Comparison of ENCODE assay signal across 9 cellular contexts in the genomic region with DNA sequence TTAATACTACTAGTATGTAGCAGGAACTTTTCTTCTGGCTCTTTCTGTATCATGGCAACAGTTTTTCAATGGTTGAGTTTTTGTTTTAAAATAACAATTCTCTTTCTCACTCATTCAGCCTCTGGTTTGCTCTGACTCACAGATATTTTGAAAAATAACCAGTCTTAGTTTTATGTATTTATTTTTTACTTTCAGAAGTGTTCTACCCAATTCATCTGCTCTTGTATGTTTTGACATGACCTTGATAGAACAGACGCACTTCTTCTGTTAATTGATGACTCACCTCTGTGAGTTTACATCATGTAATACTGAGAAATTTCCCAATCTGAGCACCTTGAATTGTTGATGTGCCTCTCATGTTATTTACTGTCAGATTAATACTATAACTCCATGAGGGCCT.
DNase-seq lines count a peak whose midpoint lies in the region; ATAC-seq, FAIRE-seq and TF ChIP-seq lines count a peak whose summit lies in the region.
"Had no signal": no experiment of that assay in that cellular context is flagged by ENCODE, and none has a peak within 500 bp of the region (broad histone marks: within the 10 kb centered on the region; RNA-seq: fewer than 3 reads in every experiment).

No MANE protein-coding gene starts in this region.

- POLR2A ChIA-PET in activated CD4-positive, alpha-beta T cell treated with anti-CD3 and anti-CD28 coated beads for 36 hours (lab: Charles Lee), result no interaction called here
- POLR2A ChIA-PET in K562 (lab: Yijun Ruan, JAX) (interaction anchor here (0.6 to 1.0 kb wide), 2 partner anchors 10 to 241 kb away, joined by 3 read pairs; no protein-coding TSS in a partner anchor), T-cell (lab: Charles Lee) (no interaction called here)

- in situ Hi-C loops in K562 (cut with MboI) (no loop called here), GM13977 (cut with MboI; ENCODE audit: low pct_unique_long_range_greater_than_20kb, low sequenced_read_pairs, unreplicated experiment) (no loop called here)

- CTCF ChIA-PET in activated CD4-positive, alpha-beta T cell treated with anti-CD3 and anti-CD28 coated beads for 36 hours (lab: Charles Lee), result no interaction called here
- CTCF ChIA-PET in K562 (lab: Yijun Ruan, JAX; ENCODE audit: low intra/inter-chr PET ratio), result no interaction called here
- CTCF ChIA-PET in T-cell (lab: Charles Lee), result no interaction called here

- 4% methylated on average over 1 of the region's 1 CpG for WGBS in K562 (ENCODE audit: insufficient coverage, low coverage, missing lambda C conversion rate)

- TF ChIP-seq CTCF in K562 (IDR thresholded peaks at IDR 0.05 in 2 of 3, conservative IDR thresholded peaks at IDR 0.05 in 1 of 3; ENCODE audit: insufficient read depth in 2 of 3, low read depth in 1 of 3, low read length in 3 of 3) (no peak), glutamatergic neuron (IDR thresholded peaks at IDR 0.05; ENCODE audit: partially characterized antibody, unreplicated experiment) (no peak), GM13977 (IDR thresholded peaks at IDR 0.05; ENCODE audit: extremely low read depth, insufficient read depth, missing control alignments) (no peak)

- no peak for FAIRE-seq in K562 (lab: Jason Lieb, UNC)

- peaks cover 0 to 4% of the 10 kb centered on the region in 2 experiments; a peak in 2 of 5 replicates for H3K4me1 ChIP-seq in K562 (replicated peaks in 1 of 2; ENCODE audit: control insufficient read depth in 2 of 2, insufficient read depth in 2 of 2, low read length in 2 of 2)

- peaks cover 16 to 34% of the 10 kb centered on the region in 2 experiments; a peak in 4 of 5 replicates for H3K27me3 ChIP-seq in K562 (ENCODE audit: control insufficient read depth in 2 of 2, insufficient read depth in 2 of 2, low read length in 2 of 2)

- H3K79me2 ChIP-seq in K562 (ENCODE audit: control insufficient read depth, insufficient read depth, low read length), result no peaks in the 10 kb centered on the region

- H3K27ac ChIP-seq in K562 (ENCODE audit: extremely low read depth, low read depth, low read length) (no peak overlapping the region), temporal lobe (ENCODE audit: low read depth, low read length) (peak overlapping the region; percentile 69)

- peak overlapping the region; percentile 11 for H3K27ac Mint-ChIP-seq in activated CD4-positive, alpha-beta T cell treated with anti-CD3 and anti-CD28 coated beads for 36 hours
- peak overlapping the region; percentile 48 for H3K27ac Mint-ChIP-seq in glutamatergic neuron (ENCODE audit: unreplicated experiment)
- no peak overlapping the region for H3K27ac Mint-ChIP-seq in T-cell

- no peak overlapping the region for H3K4me2 ChIP-seq in K562 (ENCODE audit: insufficient read depth, low read length)

- no peaks in the 10 kb centered on the region for H3K9me1 ChIP-seq in K562 (ENCODE audit: control insufficient read depth, insufficient read depth, low read length)

- H3K36me3 ChIP-seq in K562 (ENCODE audit: control insufficient read depth, insufficient read depth, low read length), result no peaks in the 10 kb centered on the region

- no peaks in the 10 kb centered on the region for H3K36me3 Mint-ChIP-seq in activated CD4-positive, alpha-beta T cell treated with anti-CD3 and anti-CD28 coated beads for 36 hours (ENCODE audit: low read depth)
- no peaks in the 10 kb centered on the region for H3K36me3 Mint-ChIP-seq in glutamatergic neuron (ENCODE audit: unreplicated experiment)
- H3K36me3 Mint-ChIP-seq in T-cell, result no peaks in the 10 kb centered on the region

- ATAC-seq in activated CD4-positive, alpha-beta T cell treated with anti-CD3 and anti-CD28 coated beads for 36 hours, result peak; percentile 55
- ATAC-seq in K562, result no peak
- no peak for ATAC-seq in T-cell (replicated peaks in 1 of 4)

- no TSS peak for BruUV-seq in K562 (replicated peaks; lab: Mats Ljungman, UMichigan)

- TF ChIP-seq POLR2A in K562 (conservative IDR thresholded peaks at IDR 0.05), result no peak

- TF ChIP-seq EP300 in K562 (IDR thresholded peaks at IDR 0.05; ENCODE audit: low read length), result no peak

- no peaks in the 10 kb centered on the region for H3K9me3 ChIP-seq in K562 (replicated peaks; ENCODE audit: control insufficient read depth, insufficient read depth, low read depth, low read length)

- H3K4me3 Mint-ChIP-seq in activated CD4-positive, alpha-beta T cell treated with anti-CD3 and anti-CD28 coated beads for 36 hours, result no peak overlapping the region
- H3K4me3 Mint-ChIP-seq in glutamatergic neuron (ENCODE audit: unreplicated experiment), result no peak overlapping the region
- no peak overlapping the region for H3K4me3 Mint-ChIP-seq in T-cell

- intact Hi-C loops in activated CD4-positive, alpha-beta T cell treated with anti-CD3 and anti-CD28 coated beads for 36 hours (cut with DNase I, micrococcal nuclease), result no loop called here
- intact Hi-C loops in K562 (cut with micrococcal nuclease), result no loop called here

- no peak overlapping the region for H2AFZ ChIP-seq in K562 (ENCODE audit: low read depth, low read length)

- no peak overlapping the region for H3K9ac ChIP-seq in K562 (ENCODE audit: insufficient read depth in 1 of 2, low read depth in 2 of 2, low read length in 2 of 2)

- TF ChIP-seq RAD21 in K562 (CRISPR knock-in tag; conservative IDR thresholded peaks at IDR 0.05 in 1 of 2, IDR thresholded peaks at IDR 0.05 in 1 of 2), result no peak

- H3K27me3 Mint-ChIP-seq in activated CD4-positive, alpha-beta T cell treated with anti-CD3 and anti-CD28 coated beads for 36 hours, result peaks cover 1% of the 10 kb centered on the region
- H3K27me3 Mint-ChIP-seq in glutamatergic neuron (ENCODE audit: unreplicated experiment) (no peaks in the 10 kb centered on the region), T-cell (peaks cover 4% of the 10 kb centered on the region in 2 donors)

- no peak for DNase-seq in activated CD4-positive, alpha-beta T cell treated with anti-CD3 and anti-CD28 coated beads for 36 hours
- DNase-seq in activated CD4-positive, alpha-beta T cell treated with anti-CD3 and anti-CD28 coated beads for 4 hours, result no peak
- DNase-seq in K562 (ENCODE audit: extremely low read depth in 1 of 4, low spot score in 3 of 4), result no peak
- DNase-seq in glutamatergic neuron, result no peak
- no peak for DNase-seq in T-cell
- DNase-seq in GM13977 (ENCODE audit: low spot score), result no peak
- no peak for DNase-seq in NCI-H2227 (lab: John Stamatoyannopoulos, UW; ENCODE audit: unreplicated experiment)
- DNase-seq: retina had no signal

- H4K20me1 ChIP-seq in K562 (replicated peaks; ENCODE audit: control insufficient read depth, insufficient read depth, low read length), result peaks cover 4% of the 10 kb centered on the region; the same call in 1 of the 2 replicates

- H3K4me3 ChIP-seq in K562, result no peak overlapping the region

- no peaks in the 10 kb centered on the region for H3K9me3 Mint-ChIP-seq in activated CD4-positive, alpha-beta T cell treated with anti-CD3 and anti-CD28 coated beads for 36 hours (ENCODE audit: low read depth)
- H3K9me3 Mint-ChIP-seq in glutamatergic neuron (ENCODE audit: unreplicated experiment) (peaks cover 2% of the 10 kb centered on the region), T-cell (no peaks in the 10 kb centered on the region)

- H3K4me1 Mint-ChIP-seq in activated CD4-positive, alpha-beta T cell treated with anti-CD3 and anti-CD28 coated beads for 36 hours, result peaks cover 19% of the 10 kb centered on the region
- H3K4me1 Mint-ChIP-seq in glutamatergic neuron (ENCODE audit: low read depth, unreplicated experiment) (peaks cover 12% of the 10 kb centered on the region), T-cell (peaks cover 0 to 2% (median 0%) of the 10 kb centered on the region in 3 donors)

TF ChIP-seq in K562, 482 proteins besides CTCF, POLR2A, EP300 and RAD21:
- TF ChIP-seq ZNF589 (CRISPR knock-in tag; IDR thresholded peaks at IDR 0.05; ENCODE audit: low read depth) (no peak), JUND (IDR thresholded peaks at IDR 0.05; ENCODE audit: borderline replicate concordance, low read depth, low read length) (0 out of 2 replicates have a peak, but pooled peaks have one; percentile 21), JUND (tag; IDR thresholded peaks at IDR 0.05; ENCODE audit: borderline replicate concordance, low read depth, low read length) (no peak; the same call in 2 of the 3 replicates), ATF3 (IDR thresholded peaks at IDR 0.05) (peak; percentile 70), ATF3 (CRISPR knock-in tag; conservative IDR thresholded peaks at IDR 0.05) (no peak), FOSL1 (tag; conservative IDR thresholded peaks at IDR 0.05) (peak; percentile 41), CXXC5 (CRISPR knock-in tag; IDR thresholded peaks at IDR 0.05) (no peak), CBX5 (IDR thresholded peaks at IDR 0.05; ENCODE audit: borderline replicate concordance, low read depth) (no peak)

Comparison
In these comparisons a context has a peak if more than half of its experiments do, and no peak if none do; other contexts are left out.
1. H3K27ac Mint-ChIP-seq: peak in activated CD4-positive, alpha-beta T cell treated with anti-CD3 and anti-CD28 coated beads for 36 hours (single experiment) and glutamatergic neuron (single experiment); none in T-cell (0 of 2).